ENCODE assay signal across 17 cellular contexts in the genomic region with DNA sequence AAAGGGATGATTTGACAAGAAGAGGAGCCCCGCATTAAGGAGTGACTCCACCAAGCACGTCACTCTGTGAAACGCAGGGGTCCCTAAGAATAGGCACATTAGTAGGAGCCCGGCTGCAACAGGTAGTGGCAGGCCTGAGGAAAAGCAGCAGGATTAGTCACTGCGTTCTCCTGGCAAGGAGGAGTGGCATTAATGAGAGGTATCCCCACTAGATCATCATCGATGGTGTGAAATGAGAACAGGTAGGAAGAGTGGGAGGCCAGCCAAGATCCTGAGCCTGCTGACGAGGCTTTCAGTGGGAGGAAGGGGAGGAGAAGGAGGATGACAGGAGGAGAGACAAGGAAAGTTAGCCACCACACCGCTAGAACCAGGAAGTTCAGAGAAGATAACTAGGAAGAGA. TPM values are rescaled to one million over a fixed set of nuclear protein-coding genes. Genes with fewer than 3 reads are reported as not detected.
DNase-seq lines count a peak whose midpoint lies in the region; ATAC-seq and TF ChIP-seq lines count a peak whose summit lies in the region.
"Had no signal": no experiment of that assay in that cellular context is flagged by ENCODE, and none has a peak within 500 bp of the region (broad histone marks: within the 10 kb centered on the region; RNA-seq: fewer than 3 reads in every experiment).

No MANE protein-coding gene starts in this region.

- peaks cover 8% of the 10 kb centered on the region for H3K36me3 Mint-ChIP-seq in endothelial cell (ENCODE audit: low read depth, unreplicated experiment)
- H3K36me3 Mint-ChIP-seq in neural progenitor cell, result peaks cover 3% of the 10 kb centered on the region
- H3K36me3 Mint-ChIP-seq: CD8-positive, alpha-beta memory T cell had no signal

- H3K4me1 Mint-ChIP-seq in endothelial cell (ENCODE audit: unreplicated experiment), result peaks cover 3% of the 10 kb centered on the region
- H3K4me1 Mint-ChIP-seq in neural progenitor cell, result peaks cover 25% of the 10 kb centered on the region

- CTCF ChIA-PET in HEK293 (lab: Yijun Ruan, JAX), result no interaction called here

- ATAC-seq in RWPE2 (ENCODE audit: low read depth), result peak; percentile 90
- no peak for ATAC-seq in HG03342 (IDR thresholded peaks at IDR 0.05; ENCODE audit: unreplicated experiment)
- ATAC-seq: Panc1, Right ventricle myocardium inferior had no signal

- TF ChIP-seq POLR2A in esophagus muscularis mucosa (IDR thresholded peaks at IDR 0.05; ENCODE audit: low read depth), result no peak

- H4K20me1 ChIP-seq in neural progenitor cell (ENCODE audit: low read depth), result no peaks in the 10 kb centered on the region

- POLR2A ChIA-PET in HEK293 (lab: Yijun Ruan, JAX), result no interaction called here

- H3K4me2 ChIP-seq in neural progenitor cell, result no peak overlapping the region

- H3K27me3 Mint-ChIP-seq in endothelial cell (ENCODE audit: unreplicated experiment) (peaks cover 5% of the 10 kb centered on the region), neural progenitor cell (ENCODE audit: insufficient read depth, low read depth) (peaks cover 6% of the 10 kb centered on the region)

- H3K4me3 Mint-ChIP-seq in endothelial cell (ENCODE audit: unreplicated experiment) (no peak overlapping the region), neural progenitor cell (no peak overlapping the region)
- H3K4me3 Mint-ChIP-seq: CD8-positive, alpha-beta memory T cell had no signal

- no peaks in the 10 kb centered on the region for H3F3A ChIP-seq in neural progenitor cell (ENCODE audit: low read depth)

- H3K4me3 ChIP-seq in HEK293 (ENCODE audit: low read depth, low read length) (no peak overlapping the region), RWPE2 (ENCODE audit: severe bottlenecking) (no peak overlapping the region), neural progenitor cell (no peak overlapping the region), esophagus muscularis mucosa (no peak overlapping the region), MG63 (no peak overlapping the region)

- H3K36me3 ChIP-seq in HEK293 (ENCODE audit: control insufficient read depth in 2 of 2, insufficient read depth in 1 of 2, low read length in 2 of 2) (no peaks in the 10 kb centered on the region), RWPE2 (ENCODE audit: low read depth) (no peaks in the 10 kb centered on the region), neural progenitor cell (no peaks in the 10 kb centered on the region), esophagus muscularis mucosa (no peaks in the 10 kb centered on the region), MG63 (no peaks in the 10 kb centered on the region)

- no peak overlapping the region for H3K9ac ChIP-seq in neural progenitor cell

- H2AFZ ChIP-seq in neural progenitor cell (replicated peaks), result no peak overlapping the region

- DNase-seq in RWPE2 (ENCODE audit: low spot score) (peak; percentile 85), endothelial cell (ENCODE audit: low spot score) (no peak), neural progenitor cell (ENCODE audit: low spot score) (no peak), esophagus muscularis mucosa (ENCODE audit: extremely low spot score) (no peak), MG63 (no peak)
- DNase-seq: CD8-positive, alpha-beta memory T cell; DMS53; EL; KG1; NCI-H1436; NCI-H2029; NCI-H2171; NCI-H526 treated with DMSO at 0.1 percent for 48 hours had no signal

- H3K9me3 ChIP-seq in HEK293 (ENCODE audit: control insufficient read depth, insufficient read depth, low read depth, low read length) (no peaks in the 10 kb centered on the region), RWPE2 (ENCODE audit: severe bottlenecking) (no peaks in the 10 kb centered on the region), neural progenitor cell (ENCODE audit: low read depth) (no peaks in the 10 kb centered on the region), esophagus muscularis mucosa (no peaks in the 10 kb centered on the region), MG63 (no peaks in the 10 kb centered on the region)

- intact Hi-C loops in esophagus muscularis mucosa (cut with DNase I), result no loop called here

- 75% methylated on average over 8 of the region's 8 CpGs for WGBS in esophagus muscularis mucosa

- H3K27ac ChIP-seq in HEK293 (ENCODE audit: extremely low read depth, low read depth, low read length) (no peak overlapping the region), RWPE2 (ENCODE audit: poor library complexity, severe bottlenecking) (peak overlapping the region; percentile 21), neural progenitor cell (no peak overlapping the region), esophagus muscularis mucosa (replicated peaks in 1 of 4) (no peak overlapping the region)

- H3K27me3 ChIP-seq in RWPE2 (ENCODE audit: insufficient read depth, poor library complexity, severe bottlenecking) (no peaks in the 10 kb centered on the region), neural progenitor cell (peaks cover 23% of the 10 kb centered on the region), esophagus muscularis mucosa (no peaks in the 10 kb centered on the region), MG63 (no peaks in the 10 kb centered on the region)

- TF ChIP-seq EP300 in esophagus muscularis mucosa (IDR thresholded peaks at IDR 0.05), result no peak

- H3K9me3 Mint-ChIP-seq in endothelial cell (ENCODE audit: unreplicated experiment) (no peaks in the 10 kb centered on the region), neural progenitor cell (no peaks in the 10 kb centered on the region)
- H3K9me3 Mint-ChIP-seq: CD8-positive, alpha-beta memory T cell had no signal

- H3K79me2 ChIP-seq in neural progenitor cell (ENCODE audit: low read depth), result no peaks in the 10 kb centered on the region

- H3K27ac Mint-ChIP-seq in endothelial cell (ENCODE audit: unreplicated experiment), result peak overlapping the region; percentile 10
- H3K27ac Mint-ChIP-seq in neural progenitor cell, result peak overlapping the region; percentile 24

- H3K4me1 ChIP-seq in HEK293 (ENCODE audit: control insufficient read depth, insufficient read depth, low read length), result no peaks in the 10 kb centered on the region
- H3K4me1 ChIP-seq in RWPE2 (ENCODE audit: insufficient read depth, poor library complexity, severe bottlenecking), result peaks cover 12% of the 10 kb centered on the region
- H3K4me1 ChIP-seq in neural progenitor cell, result no peaks in the 10 kb centered on the region
- peaks cover 13 to 23% (median 18%) of the 10 kb centered on the region in 4 donors for H3K4me1 ChIP-seq in esophagus muscularis mucosa

- TF ChIP-seq CTCF in HEK293 (tag by site-specific recombination; IDR thresholded peaks at IDR 0.05) (no peak), RWPE2 (IDR thresholded peaks at IDR 0.05; ENCODE audit: poor library complexity, severe bottlenecking) (no peak), endothelial cell (IDR thresholded peaks at IDR 0.05; ENCODE audit: unreplicated experiment) (no peak), neural progenitor cell (IDR thresholded peaks at IDR 0.05) (no peak), esophagus muscularis mucosa (IDR thresholded peaks at IDR 0.05) (no peak)

TF ChIP-seq in HEK293, 187 proteins besides CTCF, POLR2A, EP300 and RAD21:
- TF ChIP-seq EGR2 (tag by site-specific recombination; IDR thresholded peaks at IDR 0.05; ENCODE audit: low read depth) (peak; percentile 44), TCF7L2 (IDR thresholded peaks at IDR 0.05; ENCODE audit: borderline replicate concordance, low read depth, low read length) (no peak), ZNF140 (tag by site-specific recombination; IDR thresholded peaks at IDR 0.05) (no peak), ZNF341 (tag by site-specific recombination; IDR thresholded peaks at IDR 0.05; ENCODE audit: low read depth) (no peak), SCRT2 (tag by site-specific recombination; IDR thresholded peaks at IDR 0.05) (peak; percentile 89), ZFHX2 (tag by site-specific recombination; conservative IDR thresholded peaks at IDR 0.05) (peak; percentile 37; the same call in 1 of the 2 replicates), ZNF23 (tag by site-specific recombination; IDR thresholded peaks at IDR 0.05; ENCODE audit: borderline replicate concordance) (no peak), ZFP3 (tag by site-specific recombination; IDR thresholded peaks at IDR 0.05; ENCODE audit: low read depth) (no peak)

RNA-seq across cellular contexts. Expression of gene NRXN2, which starts 38.6 kb away (rescaled TPM):
- total RNA-seq in endothelial cell (ENCODE audit: unreplicated experiment) (11.5 TPM), neural progenitor cell (ENCODE audit: low replicate concordance) (2.2 and 9.2 TPM in 2 replicates), esophagus muscularis mucosa (10 to 100 TPM in 1 of 4 donors, 1 to 10 TPM in 3; 2.1 to 12.9 (median 4.3) TPM)
- total RNA-seq in MG63 (2014; rRNA removed; shearing (Covaris generic); ENCODE audit: low replicate concordance), result 4.2 and 12.7 TPM in 2 replicates

RNA-seq across cellular contexts. Expression of gene RASGRP2, which starts 59.6 kb away (rescaled TPM):
- total RNA-seq in endothelial cell (ENCODE audit: unreplicated experiment) (139 TPM), neural progenitor cell (ENCODE audit: low replicate concordance) (0.06 and 1.8 TPM in 2 replicates), esophagus muscularis mucosa (10 to 100 TPM; 32.8 to 72.8 (median 34.9) TPM)
- not detected in 2 replicates for total RNA-seq in MG63 (2014; rRNA removed; shearing (Covaris generic); ENCODE audit: low replicate concordance)

Comparison
In these comparisons a context has a peak if more than half of its experiments do, and no peak if none do; other contexts are left out.
1. RNA of gene RASGRP2, which starts 59.6 kb away (total RNA-seq): 139 TPM in endothelial cell (single experiment) and 32.8 to 72.8 TPM in esophagus muscularis mucosa; 0.06 to 1.8 TPM in neural progenitor cell and not detected in MG63; every median in the first group is over 10 times any median in the second.